Comparison of ENCODE assay signal across 24 cellular contexts in genomic region chrX:54509401-54509800, GRCh38. TPM values are rescaled to one million over a fixed set of nuclear protein-coding genes. Genes with fewer than 3 reads are reported as not detected.
DNase-seq lines count a peak whose midpoint lies in the region; ATAC-seq and TF ChIP-seq lines count a peak whose summit lies in the region.
"Had no signal": no experiment of that assay in that cellular context is flagged by ENCODE, and none has a peak within 500 bp of the region (broad histone marks: within the 10 kb centered on the region; RNA-seq: fewer than 3 reads in every experiment).

No MANE protein-coding gene starts in this region.

- H3K9me2 ChIP-seq in hepatocyte (replicated peaks; ENCODE audit: insufficient read depth): no peaks in the 10 kb centered on the region

- H3K36me3 ChIP-seq in mammary epithelial cell (ENCODE audit: insufficient read depth, low read length): no peaks in the 10 kb centered on the region
- no peaks in the 10 kb centered on the region for H3K36me3 ChIP-seq in breast epithelium
- no peaks in the 10 kb centered on the region for H3K36me3 ChIP-seq in hepatocyte (replicated peaks; ENCODE audit: insufficient read depth, low read depth)
- H3K36me3 ChIP-seq: BE2C, SJCRH30, upper lobe of right lung had no signal

- H3K9me3 ChIP-seq in mammary epithelial cell (replicated peaks; ENCODE audit: insufficient read depth, low read length): no peaks in the 10 kb centered on the region
- no peaks in the 10 kb centered on the region for H3K9me3 ChIP-seq in breast epithelium
- H3K9me3 ChIP-seq in hepatocyte (ENCODE audit: low read depth): no peaks in the 10 kb centered on the region
- H3K9me3 ChIP-seq: BE2C, SJCRH30, upper lobe of right lung had no signal

- H3K4me3 ChIP-seq in mammary epithelial cell (replicated peaks in 1 of 3; ENCODE audit: insufficient read depth in 1 of 3, low read depth in 2 of 3, low read length in 3 of 3) (no peak overlapping the region), breast epithelium (no peak overlapping the region), hepatocyte (no peak overlapping the region)
- H3K4me3 ChIP-seq: SJCRH30, upper lobe of right lung had no signal

- no peak overlapping the region for H3K27ac ChIP-seq in mammary epithelial cell (ENCODE audit: insufficient read depth, low read depth, low read length)
- H3K27ac ChIP-seq in breast epithelium: no peak overlapping the region
- peak overlapping the region; percentile 70 for H3K27ac ChIP-seq in hepatocyte
- H3K27ac ChIP-seq: 22Rv1, epithelial cell of prostate, KMS-11, SJCRH30, upper lobe of right lung had no signal

- no peak for DNase-seq in mammary epithelial cell
- DNase-seq in breast epithelium (ENCODE audit: low spot score in 2 of 2): no peak
- DNase-seq in hepatocyte (ENCODE audit: low spot score): peak; percentile 15
- DNase-seq in pulmonary artery endothelial cell (ENCODE audit: low read depth, low spot score): peak; percentile 49
- DNase-seq in NCI-H774 (lab: John Stamatoyannopoulos, UW): no peak
- no peak for DNase-seq in NCI-H2107 (lab: John Stamatoyannopoulos, UW)
- DNase-seq: activated CD4-positive, alpha-beta T cell treated with anti-CD3 and anti-CD28 coated beads, Interleukin-2, amount 50 U/mL, for 48 hours; activated gamma-delta T cell; activated T-cell treated with anti-CD3 and anti-CD28 coated beads for 4 hours; BE2C; DMS79 treated with DMSO at 0.1 percent for 48 hours; kidney glomerular epithelial cell; NCI-H1694 treated with DMSO at 0.1 percent for 48 hours; NCI-H82; OCI-M1; SJCRH30; T-helper 2 cell; upper lobe of right lung had no signal

- ATAC-seq in SK-N-SH treated with all-trans-retinoic acid at 6 μM for 48 hours (peak; percentile 62; the same call in 2 of the 3 replicates), GM19023 (IDR thresholded peaks at IDR 0.05; ENCODE audit: unreplicated experiment) (no peak)
- ATAC-seq: upper lobe of right lung had no signal

- dilution Hi-C loops in mammary epithelial cell (cut with HindIII; ENCODE audit: low sequenced_read_pairs): no loop called here

- intact Hi-C loops in mammary epithelial cell (cut with micrococcal nuclease) (no loop called here), breast epithelium (cut with DNase I; ENCODE audit: low total_unique reads) (no loop called here)

- H3K9ac ChIP-seq in mammary epithelial cell (ENCODE audit: insufficient read depth, low read length): no peak overlapping the region
- H3K9ac ChIP-seq: KMS-11 had no signal

- H3K27me3 ChIP-seq in mammary epithelial cell (ENCODE audit: insufficient read depth, low read length) (no peaks in the 10 kb centered on the region), breast epithelium (peaks cover 0 to 15% of the 10 kb centered on the region in 2 donors), hepatocyte (no peaks in the 10 kb centered on the region)
- H3K27me3 ChIP-seq: BE2C, SJCRH30, upper lobe of right lung had no signal

- H2AFZ ChIP-seq in mammary epithelial cell (ENCODE audit: low read depth, low read length) (peak overlapping the region; percentile 9), hepatocyte (peak overlapping the region; percentile 24)

- H3K79me2 ChIP-seq in mammary epithelial cell (ENCODE audit: insufficient read depth, low read length) (no peaks in the 10 kb centered on the region), hepatocyte (no peaks in the 10 kb centered on the region)

- in situ Hi-C loops in mammary epithelial cell (cut with MboI; ENCODE audit: low sequenced_read_pairs in 2 of 2): no loop called here

- no peak for TF ChIP-seq POLR2A in breast epithelium (IDR thresholded peaks at IDR 0.05)

- WGBS in mammary epithelial cell (ENCODE audit: low coverage, missing lambda C conversion rate): 58% methylated on average over 4 of the region's 4 CpGs
- WGBS in hepatocyte (ENCODE audit: low lambda C conversion rate, missing lambda C conversion rate): 60% methylated on average over 4 of the region's 4 CpGs

- no peak for TF ChIP-seq CTCF in mammary epithelial cell (conservative IDR thresholded peaks at IDR 0.05 in 1 of 2, IDR thresholded peaks at IDR 0.05 in 1 of 2; ENCODE audit: extremely low read depth in 1 of 2, insufficient read depth in 1 of 2, low read depth in 1 of 2, low read length in 2 of 2)
- no peak for TF ChIP-seq CTCF in breast epithelium (IDR thresholded peaks at IDR 0.05)
- TF ChIP-seq CTCF in hepatocyte (IDR thresholded peaks at IDR 0.05; ENCODE audit: poor library complexity): no peak

- no peaks in the 10 kb centered on the region for H4K20me1 ChIP-seq in mammary epithelial cell (ENCODE audit: insufficient read depth, low read length)
- H4K20me1 ChIP-seq in hepatocyte (ENCODE audit: insufficient read depth, poor library complexity, severe bottlenecking): no peaks in the 10 kb centered on the region

- no peak overlapping the region for H3K4me2 ChIP-seq in mammary epithelial cell (ENCODE audit: insufficient read depth, low read depth, low read length)
- H3K4me2 ChIP-seq in hepatocyte: no peak overlapping the region
- H3K4me2 ChIP-seq: KMS-11 had no signal

- H3K4me1 ChIP-seq in mammary epithelial cell (ENCODE audit: insufficient read depth, low read length) (peaks cover under 1% of the 10 kb centered on the region), breast epithelium (no peaks in the 10 kb centered on the region), hepatocyte (ENCODE audit: insufficient read depth) (no peaks in the 10 kb centered on the region)
- H3K4me1 ChIP-seq: BE2C, SJCRH30, upper lobe of right lung had no signal

- BruUV-seq in mammary epithelial cell (replicated peaks; lab: Mats Ljungman, UMichigan): no TSS peak

- CTCF ChIA-PET in mammary epithelial cell (lab: Charles Lee; ENCODE audit: low non-redundant PET): no interaction called here

TF ChIP-seq in SK-N-SH treated with all-trans-retinoic acid at 6 μM for 48 hours, 23 proteins besides CTCF, POLR2A, EP300 and RAD21:
- TF ChIP-seq TCF4 (CRISPR knock-in tag; IDR thresholded peaks at IDR 0.05; ENCODE audit: borderline replicate concordance): no peak
- no peak for TF ChIP-seq CSDC2 (CRISPR knock-in tag; IDR thresholded peaks at IDR 0.05)
- no peak for TF ChIP-seq TOX (CRISPR knock-in tag; IDR thresholded peaks at IDR 0.05; ENCODE audit: borderline replicate concordance)
- no peak for TF ChIP-seq ESRRG (CRISPR knock-in tag; IDR thresholded peaks at IDR 0.05)

RNA-seq across cellular contexts. Expression of gene FGD1, which starts 13.4 kb away (rescaled TPM):
- total RNA-seq in mammary epithelial cell (10 to 100 TPM in 1 of 2 donors, 1 to 10 TPM in 1; 5.5 to 16.0 TPM), breast epithelium (1 to 10 TPM; 2.6 to 3.7 (median 3.3) TPM), hepatocyte (4.7 and 9.0 TPM in 2 replicates), pulmonary artery endothelial cell (2.3 and 2.7 TPM in 2 replicates)
- polyA plus RNA-seq in mammary epithelial cell (8.9 TPM), hepatocyte (8.7 and 11.9 TPM in 2 replicates)
- polyA minus RNA-seq in mammary epithelial cell: 18.8 TPM
- total RNA-seq: mononuclear cell had no signal

RNA-seq across cellular contexts. Expression of gene GNL3L, which starts 20.6 kb away (rescaled TPM):
- total RNA-seq in mammary epithelial cell: 10 to 100 TPM; 39.4 to 42.3 TPM
- polyA plus RNA-seq in mammary epithelial cell: 26.2 TPM
- polyA minus RNA-seq in mammary epithelial cell: 51.5 TPM
- 10 to 100 TPM; 21.6 to 35.4 (median 26.5) TPM for total RNA-seq in breast epithelium
- total RNA-seq in hepatocyte: 26.5 and 31.5 TPM in 2 replicates
- polyA plus RNA-seq in hepatocyte: 9.7 and 10.3 TPM in 2 replicates
- 32.8 and 44.4 TPM in 2 replicates for total RNA-seq in pulmonary artery endothelial cell

Comparison
In these comparisons a context has a peak if more than half of its experiments do, and no peak if none do; other contexts are left out.
1. DNase-seq: peak in hepatocyte (single experiment) and pulmonary artery endothelial cell (single experiment); none in mammary epithelial cell (single experiment), breast epithelium (0 of 2), NCI-H774 (single experiment) and NCI-H2107 (single experiment).